In the genomic region with DNA sequence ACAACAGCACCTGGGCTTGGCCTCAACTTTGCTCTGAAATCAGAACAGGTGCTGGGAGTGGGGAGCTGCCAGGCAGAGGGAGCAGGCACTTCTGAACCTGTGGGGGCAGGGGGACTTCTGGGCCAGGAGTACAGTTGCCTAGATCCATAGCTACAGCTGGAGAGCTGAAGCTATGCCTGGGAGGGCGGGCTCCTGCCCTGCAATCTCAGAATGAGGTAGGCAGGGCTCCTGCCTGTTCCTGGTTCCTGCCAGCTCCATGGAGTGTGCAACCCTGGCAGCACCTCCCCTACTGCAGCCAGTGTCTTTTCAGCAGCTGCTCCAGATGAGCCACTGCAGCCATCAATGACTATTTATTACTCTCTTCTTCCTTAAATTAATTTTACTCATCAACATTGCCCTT, we compare ENCODE assay signal across 39 cellular contexts.
"Had no signal": no experiment of that assay in that cellular context is flagged by ENCODE, and none has a peak within 500 bp of the region (broad histone marks: within the 10 kb centered on the region; RNA-seq: fewer than 3 reads in every experiment).

No MANE protein-coding gene starts in this region.

- H3K4me1 Mint-ChIP-seq: activated naive CD4-positive, alpha-beta T cell treated with anti-CD3 and anti-CD28 coated beads, Interleukin-2, amount 10 ng/mL, durations not matched to agents 7 days and 5 days; activated naive CD4-positive, alpha-beta T cell treated with anti-CD3 and anti-CD28 coated beads, Interleukin-2, amount 50 U/mL, for 24 hours; activated naive CD8-positive, alpha-beta T cell treated with anti-CD3 and anti-CD28 coated beads for 36 hours; activated naive CD8-positive, alpha-beta T cell treated with anti-CD3 and anti-CD28 coated beads, Interleukin-2, amount 10 ng/mL, durations not matched to agents 7 days and 5 days; activated naive CD8-positive, alpha-beta T cell treated with anti-CD3 and anti-CD28 coated beads, Interleukin-2, amount 50 U/mL, for 24 hours; activated T-helper 17 cell treated with anti-CD3 and anti-CD28 coated beads, Interleukin-2, amount 50 U/mL, for 72 hours; central memory CD8-positive, alpha-beta T cell had no signal

- H3K27ac ChIP-seq: adrenal gland, ascending aorta, body of pancreas, brain microvascular endothelial cell, breast epithelium, cardiac muscle cell had no signal

- H3K27me3 Mint-ChIP-seq: activated naive CD4-positive, alpha-beta T cell treated with anti-CD3 and anti-CD28 coated beads, Interleukin-2, amount 10 ng/mL, durations not matched to agents 7 days and 5 days; activated naive CD4-positive, alpha-beta T cell treated with anti-CD3 and anti-CD28 coated beads, Interleukin-2, amount 50 U/mL, for 24 hours; activated naive CD8-positive, alpha-beta T cell; activated naive CD8-positive, alpha-beta T cell treated with anti-CD3 and anti-CD28 coated beads for 36 hours; activated naive CD8-positive, alpha-beta T cell treated with anti-CD3 and anti-CD28 coated beads, Interleukin-2, amount 10 ng/mL, durations not matched to agents 7 days and 5 days; activated naive CD8-positive, alpha-beta T cell treated with anti-CD3 and anti-CD28 coated beads, Interleukin-2, amount 50 U/mL, for 24 hours; activated T-cell treated with anti-CD3 and anti-CD28 coated beads, Interleukin-2, amount 50 U/mL, for 24 hours; activated T-helper 17 cell treated with anti-CD3 and anti-CD28 coated beads, Interleukin-2, amount 50 U/mL, for 72 hours; brain; central memory CD8-positive, alpha-beta T cell had no signal

- H3K36me3 Mint-ChIP-seq: activated naive CD4-positive, alpha-beta T cell treated with anti-CD3 and anti-CD28 coated beads, Interleukin-2, amount 10 ng/mL, durations not matched to agents 7 days and 5 days; activated naive CD4-positive, alpha-beta T cell treated with anti-CD3 and anti-CD28 coated beads, Interleukin-2, amount 50 U/mL, for 24 hours; activated naive CD8-positive, alpha-beta T cell; activated naive CD8-positive, alpha-beta T cell treated with anti-CD3 and anti-CD28 coated beads for 36 hours; activated naive CD8-positive, alpha-beta T cell treated with anti-CD3 and anti-CD28 coated beads, Interleukin-2, amount 10 ng/mL, durations not matched to agents 7 days and 5 days had no signal

- H3K4me1 ChIP-seq: ascending aorta, body of pancreas, breast epithelium had no signal

- H3K9me3 ChIP-seq: ascending aorta, body of pancreas had no signal

- DNase-seq: activated effector memory CD4-positive, alpha-beta T cell treated with anti-CD3 and anti-CD28 coated beads, Interleukin-2, amount 50 U/mL, for 16 hours; activated effector memory CD4-positive, alpha-beta T cell treated with Interleukin-2 at 50 U/mL for 16 hours; activated gamma-delta T cell; activated gamma-delta T cell treated with Interleukin-2 at 50 U/mL for 16 hours; activated naive CD4-positive, alpha-beta T cell; activated naive CD4-positive, alpha-beta T cell treated with anti-CD3 and anti-CD28 coated beads for 36 hours; activated naive CD4-positive, alpha-beta T cell treated with anti-CD3 and anti-CD28 coated beads, Interleukin-2, amount 10 ng/mL, durations not matched to agents 7 days and 5 days; activated naive CD4-positive, alpha-beta T cell treated with anti-CD3 and anti-CD28 coated beads, Interleukin-2, amount 50 U/mL, for 16 hours; activated naive CD4-positive, alpha-beta T cell treated with Interleukin-2 at 50 U/mL for 16 hours; activated naive CD8-positive, alpha-beta T cell treated with anti-CD3 and anti-CD28 coated beads for 36 hours; activated naive CD8-positive, alpha-beta T cell treated with anti-CD3 and anti-CD28 coated beads, Interleukin-2, amount 10 ng/mL, durations not matched to agents 7 days and 5 days; activated naive CD8-positive, alpha-beta T cell treated with anti-CD3 and anti-CD28 coated beads, Interleukin-2, amount 50 U/mL, for 24 hours; activated T-cell treated with anti-CD3 and anti-CD28 coated beads for 4 hours; activated T-cell treated with anti-CD3 and anti-CD28 coated beads, Interleukin-2, amount 50 U/mL, for 1 hour; activated T-cell treated with anti-CD3 and anti-CD28 coated beads, Interleukin-2, amount 50 U/mL, for 24 hours; activated T-cell treated with anti-CD3 and anti-CD28 coated beads, Interleukin-2, amount 50 U/mL, for 4 hours; activated T-cell treated with anti-CD3 and anti-CD28 coated beads, Interleukin-2, amount 50 U/mL, for 48 hours; activated T-cell treated with anti-CD3 and anti-CD28 coated beads, Interleukin-2, amount 50 U/mL, for 72 hours; adrenal gland; amniotic stem cell; amygdala; anterior cingulate cortex; aorta; body of pancreas; brain microvascular endothelial cell; caudate nucleus; central memory CD4-positive, alpha-beta T cell; cerebellar nuclear complex had no signal

- H3K4me3 ChIP-seq: adrenal gland, ascending aorta, body of pancreas, breast epithelium, cardiac muscle cell had no signal

- H3K27me3 ChIP-seq: adrenal gland, ascending aorta, body of pancreas, brain microvascular endothelial cell, breast epithelium, cardiac muscle cell had no signal

- H3K36me3 ChIP-seq: adrenal gland, ascending aorta, brain microvascular endothelial cell, breast epithelium, cardiac muscle cell had no signal

- H3K4me3 Mint-ChIP-seq: activated naive CD4-positive, alpha-beta T cell treated with anti-CD3 and anti-CD28 coated beads for 36 hours; activated naive CD4-positive, alpha-beta T cell treated with anti-CD3 and anti-CD28 coated beads, Interleukin-2, amount 10 ng/mL, durations not matched to agents 7 days and 5 days; activated naive CD4-positive, alpha-beta T cell treated with anti-CD3 and anti-CD28 coated beads, Interleukin-2, amount 50 U/mL, for 24 hours; activated naive CD8-positive, alpha-beta T cell; activated naive CD8-positive, alpha-beta T cell treated with anti-CD3 and anti-CD28 coated beads for 36 hours; activated naive CD8-positive, alpha-beta T cell treated with anti-CD3 and anti-CD28 coated beads, Interleukin-2, amount 10 ng/mL, durations not matched to agents 7 days and 5 days; activated naive CD8-positive, alpha-beta T cell treated with anti-CD3 and anti-CD28 coated beads, Interleukin-2, amount 50 U/mL, for 24 hours; activated T-cell treated with anti-CD3 and anti-CD28 coated beads, Interleukin-2, amount 50 U/mL, for 24 hours; activated T-cell treated with anti-CD3 and anti-CD28 coated beads, Interleukin-2, amount 50 U/mL, for 4 hours; activated T-cell treated with anti-CD3 and anti-CD28 coated beads, Interleukin-2, amount 50 U/mL, for 72 hours; activated T-helper 1 cell treated with anti-CD3 and anti-CD28 coated beads, Interleukin-12 subunit alpha, Interleukin-12 subunit beta, Interleukin-2, Interleukin-4 antibody, amounts not matched to agents 30 ng/mL and 10 ng/mL and 1 ng/mL, durations not matched to agents 14 hours and 24 hours and 36 hours; activated T-helper 17 cell treated with anti-CD3 and anti-CD28 coated beads, Interleukin-2, amount 50 U/mL, for 72 hours; brain; central memory CD8-positive, alpha-beta T cell had no signal

- H3K27ac Mint-ChIP-seq: activated naive CD4-positive, alpha-beta T cell treated with anti-CD3 and anti-CD28 coated beads for 36 hours; activated naive CD4-positive, alpha-beta T cell treated with anti-CD3 and anti-CD28 coated beads, Interleukin-2, amount 10 ng/mL, durations not matched to agents 7 days and 5 days; activated naive CD4-positive, alpha-beta T cell treated with anti-CD3 and anti-CD28 coated beads, Interleukin-2, amount 50 U/mL, for 24 hours; activated naive CD4-positive, alpha-beta T cell treated with anti-CD3 and anti-CD28 coated beads, Interleukin-2, amount 50 U/mL, for 72 hours; activated naive CD8-positive, alpha-beta T cell; activated naive CD8-positive, alpha-beta T cell treated with anti-CD3 and anti-CD28 coated beads for 36 hours; activated naive CD8-positive, alpha-beta T cell treated with anti-CD3 and anti-CD28 coated beads, Interleukin-2, amount 10 ng/mL, durations not matched to agents 7 days and 5 days; activated naive CD8-positive, alpha-beta T cell treated with anti-CD3 and anti-CD28 coated beads, Interleukin-2, amount 50 U/mL, for 24 hours; activated T-cell treated with anti-CD3 and anti-CD28 coated beads, Interleukin-2, amount 50 U/mL, for 24 hours; activated T-cell treated with anti-CD3 and anti-CD28 coated beads, Interleukin-2, amount 50 U/mL, for 72 hours; activated T-helper 1 cell treated with anti-CD3 and anti-CD28 coated beads, Interleukin-12 subunit alpha, Interleukin-12 subunit beta, Interleukin-2, Interleukin-4 antibody, amounts not matched to agents 30 ng/mL and 10 ng/mL and 1 ng/mL, durations not matched to agents 14 hours and 24 hours and 36 hours; activated T-helper 17 cell treated with anti-CD3 and anti-CD28 coated beads, Interleukin-2, amount 50 U/mL, for 72 hours; activated T-helper 2 cell treated with anti-CD3 and anti-CD28 coated beads, Interferon-gamma antibody, Interleukin-2, Interleukin-4, amounts not matched to agents 10 μg/mL and 5 μg/mL and 100 μg/mL, durations not matched to agents 14 hours and 24 hours and 36 hours; brain had no signal
